Comparison of ENCODE assay signal across 22 cellular contexts in the genomic region with DNA sequence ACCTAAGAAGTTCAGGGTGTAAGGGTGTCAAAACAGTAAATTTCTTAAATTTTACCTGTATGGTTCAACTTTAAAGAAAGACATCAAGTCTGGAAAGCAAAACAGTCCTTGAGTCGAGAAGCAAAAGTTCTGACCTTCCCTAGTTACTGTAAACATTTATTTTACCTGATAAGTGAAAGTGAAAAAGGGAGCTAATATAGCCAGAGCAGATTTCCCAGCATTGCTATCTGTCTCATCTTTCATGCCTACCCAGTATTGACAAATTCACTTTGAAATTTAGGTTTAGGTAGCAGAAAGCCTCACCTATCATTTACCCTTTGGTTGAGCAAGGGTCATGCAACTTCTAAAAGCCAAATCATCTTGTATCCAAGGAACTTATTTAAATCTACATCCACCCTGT.
"Had no signal": no experiment of that assay in that cellular context is flagged by ENCODE, and none has a peak within 500 bp of the region (broad histone marks: within the 10 kb centered on the region; RNA-seq: fewer than 3 reads in every experiment).

No MANE protein-coding gene starts in this region.

- H3K36me3 ChIP-seq: MG63, SJSA1 had no signal

- H3K4me1 ChIP-seq: SJSA1 had no signal

- H3K27ac ChIP-seq: SJSA1, SK-N-MC had no signal

- H3K27me3 ChIP-seq: MG63, SJSA1 had no signal

- H3K4me3 ChIP-seq: MG63, SJSA1, SK-N-MC had no signal

- FAIRE-seq: RCC 7860 had no signal

- H3K9me3 ChIP-seq: MG63, SJSA1 had no signal

- DNase-seq: IMR-90, Karpas-422, KG1, MG63, NCI-H1092, NCI-H1105 treated with DMSO at 0.1 percent for 48 hours, NCI-H1417 treated with DMSO at 0.1 percent for 48 hours, NCI-H146, NCI-H1694 treated with DMSO at 0.1 percent for 48 hours, NCI-H1930, NCI-H2081, NCI-H2107, NCI-H2227 treated with DMSO at 0.1 percent for 48 hours, NCI-H524 treated with DMSO at 0.1 percent for 48 hours, NCI-H69, NCI-H774, Right ventricle myocardium superior, RPMI8226, SIG-M5 had no signal
